In the genomic region with DNA sequence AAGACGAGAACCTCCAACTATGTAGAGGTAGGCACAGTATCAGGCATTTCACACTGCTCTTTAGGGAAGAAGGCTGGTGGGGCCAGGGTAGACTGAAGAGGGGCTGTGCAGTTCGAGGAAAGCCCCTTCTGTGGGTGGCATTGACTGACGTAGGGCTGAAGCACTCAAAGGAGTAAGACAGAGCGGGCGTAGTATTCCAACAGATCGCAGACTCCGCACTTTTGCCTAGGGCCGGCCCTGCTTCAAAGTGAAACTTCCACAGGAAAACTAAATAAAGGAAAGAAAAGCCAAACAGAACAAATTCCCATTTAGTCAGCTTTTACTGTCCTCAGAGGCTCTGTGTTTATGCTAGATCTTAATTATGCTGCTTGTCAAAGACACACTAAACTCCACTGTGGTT, we compare ENCODE assay signal across 16 cellular contexts.
"Had no signal": no experiment of that assay in that cellular context is flagged by ENCODE, and none has a peak within 500 bp of the region (broad histone marks: within the 10 kb centered on the region; RNA-seq: fewer than 3 reads in every experiment).

No MANE protein-coding gene starts in this region.

- H3K9me3 Mint-ChIP-seq: activated T-helper 1 cell treated with anti-CD3 and anti-CD28 coated beads, Interleukin-12 subunit alpha, Interleukin-12 subunit beta, Interleukin-2, Interleukin-4 antibody, amounts not matched to agents 30 ng/mL and 10 ng/mL and 1 ng/mL, durations not matched to agents 14 hours and 24 hours and 36 hours; dendritic cell treated with granulocyte-macrophage colony-stimulating factor and Interleukin-4, amounts not matched to agents 40 ng/mL and 50 ng/mL, for 4 days had no signal

- H3K27ac ChIP-seq: breast epithelium, epithelial cell of prostate, suprapubic skin had no signal

- DNase-seq: activated CD4-positive, alpha-beta T cell treated with anti-CD3 and anti-CD28 coated beads, Interleukin-2, amount 50 U/mL, for 1 hour; activated CD8-positive, alpha-beta memory T cell treated with anti-CD3 and anti-CD28 coated beads for 24 hours; activated naive CD8-positive, alpha-beta T cell treated with anti-CD3 and anti-CD28 coated beads for 36 hours; effector memory CD4-positive, alpha-beta T cell; naive B cell; stimulated activated CD4-positive, alpha-beta T cell treated with anti-CD3 and anti-CD28 coated beads, Interleukin-4, amount 100 ng/mL, for 4 hours; stimulated activated CD8-positive, alpha-beta memory T cell treated with anti-CD3 and anti-CD28 coated beads, Interleukin-4, amount 100 ng/mL, for 48 hours; SW 1271 had no signal

- H3K4me1 Mint-ChIP-seq: activated naive CD8-positive, alpha-beta T cell treated with anti-CD3 and anti-CD28 coated beads for 36 hours; naive B cell had no signal

- H3K27ac Mint-ChIP-seq: activated naive CD8-positive, alpha-beta T cell treated with anti-CD3 and anti-CD28 coated beads for 36 hours; activated T-helper 1 cell treated with anti-CD3 and anti-CD28 coated beads, Interleukin-12 subunit alpha, Interleukin-12 subunit beta, Interleukin-2, Interleukin-4 antibody, amounts not matched to agents 30 ng/mL and 10 ng/mL and 1 ng/mL, durations not matched to agents 14 hours and 24 hours and 36 hours; dendritic cell treated with granulocyte-macrophage colony-stimulating factor and Interleukin-4, amounts not matched to agents 40 ng/mL and 50 ng/mL, for 4 days; naive B cell; stimulated activated naive CD8-positive, alpha-beta T cell treated with anti-CD3 and anti-CD28 coated beads, Interleukin-15, Interleukin-2, amounts not matched to agents 100 ng/mL and 50 ng/mL, for 24 hours; type B pancreatic cell had no signal

- H3K27me3 ChIP-seq: breast epithelium, suprapubic skin had no signal

- H3K36me3 Mint-ChIP-seq: activated naive CD8-positive, alpha-beta T cell treated with anti-CD3 and anti-CD28 coated beads for 36 hours; naive B cell had no signal

- H3K4me3 Mint-ChIP-seq: activated naive CD8-positive, alpha-beta T cell treated with anti-CD3 and anti-CD28 coated beads for 36 hours; activated T-helper 1 cell treated with anti-CD3 and anti-CD28 coated beads, Interleukin-12 subunit alpha, Interleukin-12 subunit beta, Interleukin-2, Interleukin-4 antibody, amounts not matched to agents 30 ng/mL and 10 ng/mL and 1 ng/mL, durations not matched to agents 14 hours and 24 hours and 36 hours; dendritic cell treated with granulocyte-macrophage colony-stimulating factor and Interleukin-4, amounts not matched to agents 40 ng/mL and 50 ng/mL, for 4 days; naive B cell; stimulated activated naive CD8-positive, alpha-beta T cell treated with anti-CD3 and anti-CD28 coated beads, Interleukin-15, Interleukin-2, amounts not matched to agents 100 ng/mL and 50 ng/mL, for 24 hours; type B pancreatic cell had no signal

- H3K36me3 ChIP-seq: breast epithelium, suprapubic skin had no signal

- H3K9me3 ChIP-seq: breast epithelium, suprapubic skin had no signal

- H3K27me3 Mint-ChIP-seq: stimulated activated naive CD8-positive, alpha-beta T cell treated with anti-CD3 and anti-CD28 coated beads, Interleukin-15, Interleukin-2, amounts not matched to agents 100 ng/mL and 50 ng/mL, for 24 hours; type B pancreatic cell had no signal

- H3K4me3 ChIP-seq: breast epithelium, skin epidermis, suprapubic skin had no signal

- H3K4me1 ChIP-seq: breast epithelium, suprapubic skin had no signal
